Comparison of ENCODE assay signal across 8 cellular contexts in genomic region chr19:16587031-16588023, GRCh38. TPM values are rescaled to one million over a fixed set of nuclear protein-coding genes. Genes with fewer than 3 reads are reported as not detected.
DNase-seq lines count a peak whose midpoint lies in the region; ATAC-seq lines count a peak whose summit lies in the region.

No MANE protein-coding gene starts in this region.

- H3K4me3 Mint-ChIP-seq in activated naive CD8-positive, alpha-beta T cell treated with anti-CD3 and anti-CD28 coated beads for 36 hours: peak overlapping the region; percentile 80
- peak overlapping the region; percentile 76 to 85 (median 81) for H3K4me3 Mint-ChIP-seq in immature natural killer cell
- H3K4me3 Mint-ChIP-seq in stimulated activated effector memory CD8-positive, alpha-beta T cell treated with anti-CD3 and anti-CD28 coated beads, Interleukin-12 subunit alpha, Interleukin-12 subunit beta, amount 100 ng/mL, for 72 hours: peak overlapping the region; percentile 77

- no peak overlapping the region for H3K27ac ChIP-seq in SK-N-MC

- no peak overlapping the region for H3K9ac ChIP-seq in SK-N-MC (ENCODE audit: insufficient read length)

- no peaks in the 10 kb centered on the region for H3K36me3 ChIP-seq in SK-N-MC (ENCODE audit: insufficient read depth, low read length)

- ATAC-seq in GM18907 (IDR thresholded peaks at IDR 0.05; ENCODE audit: unreplicated experiment): peak; percentile 10
- ATAC-seq in stimulated activated effector memory CD8-positive, alpha-beta T cell treated with anti-CD3 and anti-CD28 coated beads, Interleukin-12 subunit alpha, Interleukin-12 subunit beta, amount 100 ng/mL, for 72 hours: peak; percentile 25

- no peaks in the 10 kb centered on the region for H3K9me3 Mint-ChIP-seq in activated naive CD8-positive, alpha-beta T cell treated with anti-CD3 and anti-CD28 coated beads for 36 hours
- H3K9me3 Mint-ChIP-seq in immature natural killer cell: no peaks in the 10 kb centered on the region
- H3K9me3 Mint-ChIP-seq in stimulated activated effector memory CD8-positive, alpha-beta T cell treated with anti-CD3 and anti-CD28 coated beads, Interleukin-12 subunit alpha, Interleukin-12 subunit beta, amount 100 ng/mL, for 72 hours: no peaks in the 10 kb centered on the region

- H3K27me3 Mint-ChIP-seq in activated naive CD8-positive, alpha-beta T cell treated with anti-CD3 and anti-CD28 coated beads for 36 hours: no peaks in the 10 kb centered on the region
- peaks cover 17 to 39% (median 30%) of the 10 kb centered on the region in 3 donors for H3K27me3 Mint-ChIP-seq in immature natural killer cell (ENCODE audit: low read depth in 3 of 3)

- DNase-seq in SK-N-MC (ENCODE audit: low read depth, low spot score): no peak
- DNase-seq in activated naive CD8-positive, alpha-beta T cell treated with anti-CD3 and anti-CD28 coated beads for 36 hours: peak; percentile 58
- peak; percentile 76 to 86 (median 84) for DNase-seq in immature natural killer cell
- DNase-seq in stimulated activated effector memory CD8-positive, alpha-beta T cell treated with anti-CD3 and anti-CD28 coated beads, Interleukin-12 subunit alpha, Interleukin-12 subunit beta, amount 100 ng/mL, for 72 hours (ENCODE audit: low spot score in 2 of 2): peak in 1 of 2 donors; percentile 77
- DNase-seq in ecto neural progenitor cell (ENCODE audit: low spot score): no peak
- DNase-seq in HuH-7 (ENCODE audit: low spot score): no peak
- no peak for DNase-seq in NCI-H1417 treated with DMSO at 0.1 percent for 48 hours (lab: John Stamatoyannopoulos, UW)

- peak overlapping the region; percentile 29; the same call in 1 of the 2 replicates for H3K4me3 ChIP-seq in SK-N-MC

- no peaks in the 10 kb centered on the region for H3K9me3 ChIP-seq in SK-N-MC (ENCODE audit: low read depth, low read length)

- peaks cover 79% of the 10 kb centered on the region for H3K4me1 Mint-ChIP-seq in activated naive CD8-positive, alpha-beta T cell treated with anti-CD3 and anti-CD28 coated beads for 36 hours
- H3K4me1 Mint-ChIP-seq in immature natural killer cell: peaks cover 76 to 83% of the 10 kb centered on the region in 2 donors
- H3K4me1 Mint-ChIP-seq in stimulated activated effector memory CD8-positive, alpha-beta T cell treated with anti-CD3 and anti-CD28 coated beads, Interleukin-12 subunit alpha, Interleukin-12 subunit beta, amount 100 ng/mL, for 72 hours: peaks cover 87% of the 10 kb centered on the region

- H3K27ac Mint-ChIP-seq in activated naive CD8-positive, alpha-beta T cell treated with anti-CD3 and anti-CD28 coated beads for 36 hours: peak overlapping the region; percentile 91
- peak overlapping the region; percentile 90 to 98 (median 97) for H3K27ac Mint-ChIP-seq in immature natural killer cell
- peak overlapping the region; percentile 90 for H3K27ac Mint-ChIP-seq in stimulated activated effector memory CD8-positive, alpha-beta T cell treated with anti-CD3 and anti-CD28 coated beads, Interleukin-12 subunit alpha, Interleukin-12 subunit beta, amount 100 ng/mL, for 72 hours

- H3K36me3 Mint-ChIP-seq in activated naive CD8-positive, alpha-beta T cell treated with anti-CD3 and anti-CD28 coated beads for 36 hours: peaks cover 10% of the 10 kb centered on the region
- H3K36me3 Mint-ChIP-seq in immature natural killer cell: no peaks in the 10 kb centered on the region
- H3K36me3 Mint-ChIP-seq in stimulated activated effector memory CD8-positive, alpha-beta T cell treated with anti-CD3 and anti-CD28 coated beads, Interleukin-12 subunit alpha, Interleukin-12 subunit beta, amount 100 ng/mL, for 72 hours: peaks cover 24% of the 10 kb centered on the region

RNA-seq across cellular contexts. Expression of gene SLC35E1, which starts 15.1 kb away (rescaled TPM):
- 10 to 100 TPM; 46.7 TPM for total RNA-seq in activated naive CD8-positive, alpha-beta T cell treated with anti-CD3 and anti-CD28 coated beads for 36 hours
- polyA plus RNA-seq in immature natural killer cell: 10 to 100 TPM; 14.9 to 21.8 (median 20.1) TPM

RNA-seq across cellular contexts. Expression of gene MED26, which starts 40.7 kb away (rescaled TPM):
- 10 to 100 TPM; 16.0 to 17.2 TPM for total RNA-seq in activated naive CD8-positive, alpha-beta T cell treated with anti-CD3 and anti-CD28 coated beads for 36 hours
- 1 to 10 TPM; 1.2 to 5.3 (median 2.0) TPM for polyA plus RNA-seq in immature natural killer cell

RNA-seq across cellular contexts. Expression of gene CHERP, which starts 45.1 kb away (rescaled TPM):
- total RNA-seq in activated naive CD8-positive, alpha-beta T cell treated with anti-CD3 and anti-CD28 coated beads for 36 hours: 10 to 100 TPM; 82.3 to 93.7 TPM
- polyA plus RNA-seq in immature natural killer cell: 10 to 100 TPM in 1 of 3 donors, 1 to 10 TPM in 2; 1.6 to 19.9 (median 3.4) TPM

Comparison
In these comparisons a context has a peak if more than half of its experiments do, and no peak if none do; other contexts are left out.
1. DNase-seq: peak in activated naive CD8-positive, alpha-beta T cell treated with anti-CD3 and anti-CD28 coated beads for 36 hours (single experiment) and immature natural killer cell (3 of 3); none in SK-N-MC (single experiment), ecto neural progenitor cell (single experiment), HuH-7 (single experiment) and NCI-H1417 treated with DMSO at 0.1 percent for 48 hours (single experiment).
2. Peak in every context shown above with its lines, with median percentiles within 50 percentile points of each other: H3K27ac Mint-ChIP-seq and H3K4me3 Mint-ChIP-seq.